In the genomic region with DNA sequence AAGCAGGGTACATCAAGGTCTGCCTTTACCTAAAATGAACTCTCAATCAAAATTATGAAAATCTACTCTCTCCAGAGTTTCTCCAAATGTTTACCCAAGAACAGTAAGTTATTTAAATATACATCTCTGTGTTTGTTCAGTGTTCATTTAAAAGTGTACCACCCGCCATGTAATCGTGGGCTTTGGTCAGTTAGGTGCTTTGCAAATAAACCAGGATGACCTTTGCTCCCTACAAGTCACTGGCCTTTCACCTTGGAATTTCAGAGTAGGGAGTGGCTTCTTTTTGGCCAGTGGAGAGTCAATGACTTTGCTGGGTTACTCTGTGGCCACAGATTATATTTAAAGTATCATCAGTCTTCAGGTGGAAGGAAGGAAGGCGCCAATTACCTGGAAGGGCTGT, we compare ENCODE assay signal across 17 cellular contexts.
DNase-seq lines count a peak whose midpoint lies in the region; ATAC-seq, FAIRE-seq and TF ChIP-seq lines count a peak whose summit lies in the region.
"Had no signal": no experiment of that assay in that cellular context is flagged by ENCODE, and none has a peak within 500 bp of the region (broad histone marks: within the 10 kb centered on the region; RNA-seq: fewer than 3 reads in every experiment).

No MANE protein-coding gene starts in this region.

- peak; percentile 11 for DNase-seq in DMS53 (lab: John Stamatoyannopoulos, UW)
- DNase-seq in DMS53 treated with DMSO at 0.1 percent for 48 hours (lab: John Stamatoyannopoulos, UW; ENCODE audit: unreplicated experiment): no peak
- peak; percentile 24 to 54 for DNase-seq in NCI-H526 (lab: John Stamatoyannopoulos, UW)
- DNase-seq in left colon: no peak
- no peak for DNase-seq in mucosa of descending colon
- no peak for DNase-seq in activated T-cell treated with anti-CD3 and anti-CD28 coated beads, Interleukin-2, amount 50 U/mL, for 48 hours
- DNase-seq in urothelium cell line (ENCODE audit: low spot score): no peak
- DNase-seq: 8988T; C1 segment of cervical spinal cord; CD4-positive, alpha-beta T cell; GM23248; IMR-90 had no signal

- intact Hi-C loops in left colon (cut with DNase I, micrococcal nuclease) (no loop called here), mucosa of descending colon (cut with DNase I, micrococcal nuclease) (no loop called here)

- ATAC-seq in left colon (peak; percentile 61), mucosa of descending colon (peak; percentile 40), HG03139 (IDR thresholded peaks at IDR 0.05; ENCODE audit: unreplicated experiment) (no peak)
- ATAC-seq: GM12878, HCT116 had no signal

- H3K4me3 ChIP-seq in mucosa of descending colon: no peak overlapping the region
- H3K4me3 ChIP-seq: GM12878, GM23248 had no signal

- no peak for FAIRE-seq in urothelium cell line (lab: Jason Lieb, UNC)
- FAIRE-seq: GM12878, GM18507, H54 had no signal

- no peak for TF ChIP-seq CTCF in mucosa of descending colon (IDR thresholded peaks at IDR 0.05)

- no peaks in the 10 kb centered on the region for H3K4me1 ChIP-seq in mucosa of descending colon (ENCODE audit: low read depth)

- no peaks in the 10 kb centered on the region for H3K36me3 ChIP-seq in mucosa of descending colon (ENCODE audit: low read depth)

- H3K9me3 ChIP-seq in mucosa of descending colon: no peaks in the 10 kb centered on the region

Comparison
In these comparisons a context has a peak if more than half of its experiments do, and no peak if none do; other contexts are left out.
1. DNase-seq: peak in DMS53 (single experiment) and NCI-H526 (2 of 2); none in DMS53 treated with DMSO at 0.1 percent for 48 hours (single experiment), left colon (0 of 2), mucosa of descending colon (0 of 3), activated T-cell treated with anti-CD3 and anti-CD28 coated beads, Interleukin-2, amount 50 U/mL, for 48 hours (0 of 2) and urothelium cell line (single experiment).